In the genomic region with DNA sequence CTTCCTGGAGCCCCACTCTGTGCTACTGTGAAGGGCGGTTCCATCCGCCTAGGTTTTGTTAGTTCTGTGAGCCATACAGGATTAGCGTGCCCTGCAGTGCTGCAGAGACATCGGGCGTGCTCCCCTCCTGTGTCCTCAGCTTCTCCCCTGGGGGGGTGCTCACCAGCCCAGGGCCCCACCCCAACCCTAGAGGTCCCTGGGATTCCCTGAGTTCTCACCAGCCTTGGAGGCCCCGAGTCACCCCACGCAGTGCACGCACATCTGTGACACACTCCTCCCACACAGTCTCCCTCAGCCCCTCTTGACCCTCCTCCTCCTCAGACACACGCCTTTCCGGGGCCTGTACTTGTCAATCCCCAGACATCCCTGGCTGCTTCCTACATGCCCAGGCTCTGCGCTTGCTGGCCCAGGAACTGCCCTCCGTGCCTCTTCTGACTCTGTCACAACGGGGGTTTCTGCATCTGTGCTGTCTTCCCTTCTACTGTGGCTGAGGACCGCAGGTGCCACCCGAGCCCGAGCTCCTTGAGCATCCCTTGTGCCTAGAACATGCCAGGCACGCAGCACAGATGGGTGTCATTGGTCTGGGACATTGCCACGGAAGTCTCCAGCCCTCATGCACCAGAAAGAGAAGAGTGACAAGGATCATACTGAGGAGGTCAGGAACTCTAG, we compare ENCODE assay signal across 19 cellular contexts.
A peak's percentile ranks its signal among the peaks of the same experiment; 100 is the strongest.
DNase-seq lines count a peak whose midpoint lies in the region; ATAC-seq and TF ChIP-seq lines count a peak whose summit lies in the region.
"Had no signal": no experiment of that assay in that cellular context is flagged by ENCODE, and none has a peak within 500 bp of the region (broad histone marks: within the 10 kb centered on the region; RNA-seq: fewer than 3 reads in every experiment).

No MANE protein-coding gene starts in this region.

- ATAC-seq in HG02885 (IDR thresholded peaks at IDR 0.05; ENCODE audit: poor library complexity, unreplicated experiment) (no peak), HG02981 (IDR thresholded peaks at IDR 0.05; ENCODE audit: unreplicated experiment) (no peak)
- ATAC-seq: activated CD8-positive, alpha-beta T cell treated with anti-CD3 and anti-CD28 coated beads, Interleukin-2, amount 10 ng/mL, durations not matched to agents 7 days and 5 days had no signal

- H3K4me3 ChIP-seq in HEK293 (ENCODE audit: low read depth, low read length) (no peak overlapping the region), fibroblast of pulmonary artery (replicated peaks; ENCODE audit: low read depth, low read length) (no peak overlapping the region), skeletal muscle cell (ENCODE audit: low read depth, low read length) (no peak overlapping the region)
- H3K4me3 ChIP-seq in effector memory CD4-positive, alpha-beta T cell (ENCODE audit: insufficient read depth, low read depth, low read length, poor library complexity, severe bottlenecking): no peak overlapping the region
- H3K4me3 ChIP-seq: cardiac muscle cell, esophagus squamous epithelium, heart left ventricle, smooth muscle cell, testis had no signal

- TF ChIP-seq CTCF in HEK293 (tag by site-specific recombination; IDR thresholded peaks at IDR 0.05): no peak
- no peak for TF ChIP-seq CTCF in RWPE1 (conservative IDR thresholded peaks at IDR 0.05; ENCODE audit: low read depth)
- TF ChIP-seq CTCF in fibroblast of pulmonary artery (IDR thresholded peaks at IDR 0.05; ENCODE audit: low read length, missing control alignments): no peak

- H3K27ac ChIP-seq in HEK293 (ENCODE audit: extremely low read depth, low read depth, low read length): no peak overlapping the region
- peak overlapping the region; percentile 14; the same call in 1 of the 2 replicates for H3K27ac ChIP-seq in RWPE1
- no peak overlapping the region for H3K27ac ChIP-seq in effector memory CD4-positive, alpha-beta T cell (ENCODE audit: insufficient read depth, low read length, poor library complexity, severe bottlenecking)
- H3K27ac ChIP-seq: cardiac muscle cell, esophagus squamous epithelium, heart left ventricle, testis, VCaP had no signal

- no peaks in the 10 kb centered on the region for H3K36me3 ChIP-seq in HEK293 (ENCODE audit: control insufficient read depth in 2 of 2, insufficient read depth in 1 of 2, low read length in 2 of 2)
- no peaks in the 10 kb centered on the region for H3K36me3 ChIP-seq in effector memory CD4-positive, alpha-beta T cell (ENCODE audit: control insufficient read depth, insufficient read depth, low read length)
- H3K36me3 ChIP-seq: cardiac muscle cell, esophagus squamous epithelium, heart left ventricle had no signal

- POLR2A ChIA-PET in HEK293 (lab: Yijun Ruan, JAX): interaction anchor here (0.6 kb wide), 1 partner anchor 123 kb away, joined by 7 read pairs; a partner anchor contains a TSS
- POLR2A ChIA-PET in RWPE1 (lab: Yijun Ruan, JAX; ENCODE audit: low non-redundant PET): no interaction called here

- CTCF ChIA-PET in HEK293 (lab: Yijun Ruan, JAX): interaction anchor here (0.7 kb wide), 1 partner anchor 225 kb away, joined by 3 read pairs; no protein-coding TSS in a partner anchor
- CTCF ChIA-PET in RWPE1 (lab: Yijun Ruan, JAX): interaction anchor here (1.0 kb wide), 1 partner anchor 10 kb away, joined by 3 read pairs; no protein-coding TSS in a partner anchor

- H3K27me3 ChIP-seq in effector memory CD4-positive, alpha-beta T cell (replicated peaks; ENCODE audit: control insufficient read depth, insufficient read depth, low read length, poor library complexity, severe bottlenecking): no peaks in the 10 kb centered on the region
- H3K27me3 ChIP-seq: cardiac muscle cell, testis had no signal

- H3K4me1 ChIP-seq in HEK293 (ENCODE audit: control insufficient read depth, insufficient read depth, low read length): no peaks in the 10 kb centered on the region
- no peaks in the 10 kb centered on the region for H3K4me1 ChIP-seq in effector memory CD4-positive, alpha-beta T cell (ENCODE audit: control insufficient read depth, insufficient read depth, low read length, poor library complexity, severe bottlenecking)
- H3K4me1 ChIP-seq: esophagus squamous epithelium, heart left ventricle, testis had no signal

- H3K9me3 ChIP-seq in HEK293 (ENCODE audit: control insufficient read depth, insufficient read depth, low read depth, low read length): no peaks in the 10 kb centered on the region
- no peaks in the 10 kb centered on the region for H3K9me3 ChIP-seq in effector memory CD4-positive, alpha-beta T cell (ENCODE audit: control insufficient read depth, low read length)
- H3K9me3 ChIP-seq: esophagus squamous epithelium, heart left ventricle, testis had no signal

- no peak for DNase-seq in RWPE1 (ENCODE audit: low spot score)
- peak; percentile 7 for DNase-seq in fibroblast of pulmonary artery (ENCODE audit: low read depth)
- peak; percentile 11 for DNase-seq in skeletal muscle cell (ENCODE audit: low read depth)
- no peak for DNase-seq in AG08396 (ENCODE audit: low spot score)
- no peak for DNase-seq in effector memory CD4-positive, alpha-beta T cell
- DNase-seq: activated CD8-positive, alpha-beta T cell treated with anti-CD3 and anti-CD28 coated beads, Interleukin-2, amount 10 ng/mL, durations not matched to agents 7 days and 5 days; Calu3; esophagus squamous epithelium; heart left ventricle; NCI-H187; SHP77; T-cell; testis had no signal

TF ChIP-seq in HEK293, 187 proteins besides CTCF, POLR2A, EP300 and RAD21:
- TF ChIP-seq ZFHX2 (tag by site-specific recombination; conservative IDR thresholded peaks at IDR 0.05) (peak; percentile 84), ZIC2 (tag by site-specific recombination; IDR thresholded peaks at IDR 0.05) (peak; percentile 70), HOXC10 (CRISPR knock-in tag; IDR thresholded peaks at IDR 0.05) (no peak), ZNF501 (tag by site-specific recombination; IDR thresholded peaks at IDR 0.05) (no peak), EGR2 (tag by site-specific recombination; IDR thresholded peaks at IDR 0.05; ENCODE audit: low read depth) (peak; percentile 73), RBAK (tag by site-specific recombination; IDR thresholded peaks at IDR 0.05) (no peak)
- TF ChIP-seq, protein P1, sequence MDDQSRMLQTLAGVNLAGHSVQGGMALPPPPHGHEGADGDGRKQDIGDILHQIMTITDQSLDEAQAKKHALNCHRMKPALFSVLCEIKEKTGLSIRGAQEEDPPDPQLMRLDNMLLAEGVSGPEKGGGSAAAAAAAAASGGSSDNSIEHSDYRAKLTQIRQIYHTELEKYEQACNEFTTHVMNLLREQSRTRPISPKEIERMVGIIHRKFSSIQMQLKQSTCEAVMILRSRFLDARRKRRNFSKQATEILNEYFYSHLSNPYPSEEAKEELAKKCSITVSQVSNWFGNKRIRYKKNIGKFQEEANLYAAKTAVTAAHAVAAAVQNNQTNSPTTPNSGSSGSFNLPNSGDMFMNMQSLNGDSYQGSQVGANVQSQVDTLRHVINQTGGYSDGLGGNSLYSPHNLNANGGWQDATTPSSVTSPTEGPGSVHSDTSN (CRISPR knock-in tag; IDR thresholded peaks at IDR 0.05): no peak
- TF ChIP-seq, protein P2, sequence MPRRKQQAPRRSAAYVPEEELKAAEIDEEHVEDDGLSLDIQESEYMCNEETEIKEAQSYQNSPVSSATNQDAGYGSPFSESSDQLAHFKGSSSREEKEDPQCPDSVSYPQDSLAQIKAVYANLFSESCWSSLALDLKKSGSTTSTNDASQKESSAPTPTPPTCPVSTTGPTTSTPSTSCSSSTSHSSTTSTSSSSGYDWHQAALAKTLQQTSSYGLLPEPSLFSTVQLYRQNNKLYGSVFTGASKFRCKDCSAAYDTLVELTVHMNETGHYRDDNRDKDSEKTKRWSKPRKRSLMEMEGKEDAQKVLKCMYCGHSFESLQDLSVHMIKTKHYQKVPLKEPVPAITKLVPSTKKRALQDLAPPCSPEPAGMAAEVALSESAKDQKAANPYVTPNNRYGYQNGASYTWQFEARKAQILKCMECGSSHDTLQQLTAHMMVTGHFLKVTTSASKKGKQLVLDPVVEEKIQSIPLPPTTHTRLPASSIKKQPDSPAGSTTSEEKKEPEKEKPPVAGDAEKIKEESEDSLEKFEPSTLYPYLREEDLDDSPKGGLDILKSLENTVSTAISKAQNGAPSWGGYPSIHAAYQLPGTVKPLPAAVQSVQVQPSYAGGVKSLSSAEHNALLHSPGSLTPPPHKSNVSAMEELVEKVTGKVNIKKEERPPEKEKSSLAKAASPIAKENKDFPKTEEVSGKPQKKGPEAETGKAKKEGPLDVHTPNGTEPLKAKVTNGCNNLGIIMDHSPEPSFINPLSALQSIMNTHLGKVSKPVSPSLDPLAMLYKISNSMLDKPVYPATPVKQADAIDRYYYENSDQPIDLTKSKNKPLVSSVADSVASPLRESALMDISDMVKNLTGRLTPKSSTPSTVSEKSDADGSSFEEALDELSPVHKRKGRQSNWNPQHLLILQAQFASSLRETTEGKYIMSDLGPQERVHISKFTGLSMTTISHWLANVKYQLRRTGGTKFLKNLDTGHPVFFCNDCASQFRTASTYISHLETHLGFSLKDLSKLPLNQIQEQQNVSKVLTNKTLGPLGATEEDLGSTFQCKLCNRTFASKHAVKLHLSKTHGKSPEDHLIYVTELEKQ (tag by site-specific recombination; IDR thresholded peaks at IDR 0.05; ENCODE audit: borderline replicate concordance): no peak

Comparison
In these comparisons a context has a peak if more than half of its experiments do, and no peak if none do; other contexts are left out.
1. DNase-seq: peak in fibroblast of pulmonary artery (single experiment) and skeletal muscle cell (single experiment); none in RWPE1 (single experiment), AG08396 (single experiment) and effector memory CD4-positive, alpha-beta T cell (0 of 3).